Comparison of ENCODE assay signal across 1 cellular context in genomic region chr1:113031060-113031933, GRCh38.
TF ChIP-seq lines count a peak whose summit lies in the region.

No MANE protein-coding gene starts in this region.

TF ChIP-seq in WTC11, 78 proteins besides CTCF, POLR2A, EP300 and RAD21 (continued from another document):
- TF ChIP-seq, protein P1, sequence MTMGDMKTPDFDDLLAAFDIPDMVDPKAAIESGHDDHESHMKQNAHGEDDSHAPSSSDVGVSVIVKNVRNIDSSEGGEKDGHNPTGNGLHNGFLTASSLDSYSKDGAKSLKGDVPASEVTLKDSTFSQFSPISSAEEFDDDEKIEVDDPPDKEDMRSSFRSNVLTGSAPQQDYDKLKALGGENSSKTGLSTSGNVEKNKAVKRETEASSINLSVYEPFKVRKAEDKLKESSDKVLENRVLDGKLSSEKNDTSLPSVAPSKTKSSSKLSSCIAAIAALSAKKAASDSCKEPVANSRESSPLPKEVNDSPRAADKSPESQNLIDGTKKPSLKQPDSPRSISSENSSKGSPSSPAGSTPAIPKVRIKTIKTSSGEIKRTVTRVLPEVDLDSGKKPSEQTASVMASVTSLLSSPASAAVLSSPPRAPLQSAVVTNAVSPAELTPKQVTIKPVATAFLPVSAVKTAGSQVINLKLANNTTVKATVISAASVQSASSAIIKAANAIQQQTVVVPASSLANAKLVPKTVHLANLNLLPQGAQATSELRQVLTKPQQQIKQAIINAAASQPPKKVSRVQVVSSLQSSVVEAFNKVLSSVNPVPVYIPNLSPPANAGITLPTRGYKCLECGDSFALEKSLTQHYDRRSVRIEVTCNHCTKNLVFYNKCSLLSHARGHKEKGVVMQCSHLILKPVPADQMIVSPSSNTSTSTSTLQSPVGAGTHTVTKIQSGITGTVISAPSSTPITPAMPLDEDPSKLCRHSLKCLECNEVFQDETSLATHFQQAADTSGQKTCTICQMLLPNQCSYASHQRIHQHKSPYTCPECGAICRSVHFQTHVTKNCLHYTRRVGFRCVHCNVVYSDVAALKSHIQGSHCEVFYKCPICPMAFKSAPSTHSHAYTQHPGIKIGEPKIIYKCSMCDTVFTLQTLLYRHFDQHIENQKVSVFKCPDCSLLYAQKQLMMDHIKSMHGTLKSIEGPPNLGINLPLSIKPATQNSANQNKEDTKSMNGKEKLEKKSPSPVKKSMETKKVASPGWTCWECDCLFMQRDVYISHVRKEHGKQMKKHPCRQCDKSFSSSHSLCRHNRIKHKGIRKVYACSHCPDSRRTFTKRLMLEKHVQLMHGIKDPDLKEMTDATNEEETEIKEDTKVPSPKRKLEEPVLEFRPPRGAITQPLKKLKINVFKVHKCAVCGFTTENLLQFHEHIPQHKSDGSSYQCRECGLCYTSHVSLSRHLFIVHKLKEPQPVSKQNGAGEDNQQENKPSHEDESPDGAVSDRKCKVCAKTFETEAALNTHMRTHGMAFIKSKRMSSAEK (CRISPR knock-in tag; IDR thresholded peaks at IDR 0.05; ENCODE audit: borderline replicate concordance), result no peak
- TF ChIP-seq, protein P2, sequence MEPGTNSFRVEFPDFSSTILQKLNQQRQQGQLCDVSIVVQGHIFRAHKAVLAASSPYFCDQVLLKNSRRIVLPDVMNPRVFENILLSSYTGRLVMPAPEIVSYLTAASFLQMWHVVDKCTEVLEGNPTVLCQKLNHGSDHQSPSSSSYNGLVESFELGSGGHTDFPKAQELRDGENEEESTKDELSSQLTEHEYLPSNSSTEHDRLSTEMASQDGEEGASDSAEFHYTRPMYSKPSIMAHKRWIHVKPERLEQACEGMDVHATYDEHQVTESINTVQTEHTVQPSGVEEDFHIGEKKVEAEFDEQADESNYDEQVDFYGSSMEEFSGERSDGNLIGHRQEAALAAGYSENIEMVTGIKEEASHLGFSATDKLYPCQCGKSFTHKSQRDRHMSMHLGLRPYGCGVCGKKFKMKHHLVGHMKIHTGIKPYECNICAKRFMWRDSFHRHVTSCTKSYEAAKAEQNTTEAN (CRISPR knock-in tag; IDR thresholded peaks at IDR 0.05), result no peak
- no peak for TF ChIP-seq GABPB1 (CRISPR knock-in tag; IDR thresholded peaks at IDR 0.05)
